Comparison of ENCODE assay signal across 8 cellular contexts in genomic region chr5:88882321-88883038, GRCh38.
A peak's percentile ranks its signal among the peaks of the same experiment; 100 is the strongest.
DNase-seq lines count a peak whose midpoint lies in the region; ATAC-seq and TF ChIP-seq lines count a peak whose summit lies in the region.

No MANE protein-coding gene starts in this region.

- no peaks in the 10 kb centered on the region for H3K9me3 ChIP-seq in subcutaneous abdominal adipose tissue (ENCODE audit: control insufficient read depth in 5 of 5, low read length in 5 of 5)

- H3K9ac ChIP-seq in subcutaneous abdominal adipose tissue (ENCODE audit: low read length in 5 of 5) = peak overlapping the region; percentile 51 to 92 (median 85)

- H3K27me3 ChIP-seq in layer of hippocampus (ENCODE audit: control insufficient read depth, insufficient read depth, low read length) (no peaks in the 10 kb centered on the region), subcutaneous abdominal adipose tissue (ENCODE audit: control insufficient read depth in 5 of 5, insufficient read depth in 4 of 5, low read length in 5 of 5) (no peaks in the 10 kb centered on the region)

- in situ Hi-C loops in KBM-7 (cut with MboI; ENCODE audit: low pct_unique_long_range_greater_than_20kb, low sequenced_read_pairs) (no loop called here), astrocyte of the cerebellum (cut with HindIII; ENCODE audit: low sequenced_read_pairs) (no loop called here)

- TF ChIP-seq CTCF in AG10803 (conservative IDR thresholded peaks at IDR 0.05; ENCODE audit: low read length) = no peak
- TF ChIP-seq CTCF in astrocyte of the cerebellum (IDR thresholded peaks at IDR 0.05; ENCODE audit: low read depth, low read length, missing control alignments) = no peak

- DNase-seq in AG10803 (ENCODE audit: low read depth) = peak; percentile 4
- peak; percentile 52 for DNase-seq in KBM-7
- DNase-seq in astrocyte of the cerebellum (ENCODE audit: low read depth) = no peak
- DNase-seq in AG08396 (ENCODE audit: low spot score) = no peak
- DNase-seq in activated gamma-delta T cell (lab: John Stamatoyannopoulos, UW) = no peak

- peak overlapping the region; percentile 74 for H3K4me3 ChIP-seq in AG10803 (ENCODE audit: low read length)
- H3K4me3 ChIP-seq in astrocyte of the cerebellum (ENCODE audit: low read depth, low read length) = peak overlapping the region; percentile 63
- peak overlapping the region; percentile 83 to 97 (median 87) for H3K4me3 ChIP-seq in subcutaneous abdominal adipose tissue (ENCODE audit: low read depth in 1 of 5, low read length in 5 of 5)

- H3K4me1 ChIP-seq in subcutaneous abdominal adipose tissue (ENCODE audit: control insufficient read depth in 5 of 5, insufficient read depth in 5 of 5, low read length in 5 of 5) = peaks cover 0 to 40% (median 32%) of the 10 kb centered on the region in 5 donors

- H3K36me3 ChIP-seq in subcutaneous abdominal adipose tissue (ENCODE audit: control insufficient read depth in 5 of 5, insufficient read depth in 5 of 5, low read length in 5 of 5) = no peaks in the 10 kb centered on the region

- peak overlapping the region; percentile 88 for H3K27ac ChIP-seq in layer of hippocampus (ENCODE audit: low read depth, low read length)
- peak overlapping the region; percentile 85 for H3K27ac ChIP-seq in subcutaneous abdominal adipose tissue (ENCODE audit: low read depth, low read length)

- no peak for ATAC-seq in GM19455 (IDR thresholded peaks at IDR 0.05; ENCODE audit: unreplicated experiment)

Comparison
In these comparisons a context has a peak if more than half of its experiments do, and no peak if none do; other contexts are left out.
1. DNase-seq: peak in AG10803 (single experiment) and KBM-7 (single experiment); none in astrocyte of the cerebellum (single experiment), AG08396 (single experiment) and activated gamma-delta T cell (single experiment).
2. Peak in every context shown above with its lines, with median percentiles within 50 percentile points of each other: H3K4me3 ChIP-seq.